ENCODE assay signal across 1 cellular context in the genomic region with DNA sequence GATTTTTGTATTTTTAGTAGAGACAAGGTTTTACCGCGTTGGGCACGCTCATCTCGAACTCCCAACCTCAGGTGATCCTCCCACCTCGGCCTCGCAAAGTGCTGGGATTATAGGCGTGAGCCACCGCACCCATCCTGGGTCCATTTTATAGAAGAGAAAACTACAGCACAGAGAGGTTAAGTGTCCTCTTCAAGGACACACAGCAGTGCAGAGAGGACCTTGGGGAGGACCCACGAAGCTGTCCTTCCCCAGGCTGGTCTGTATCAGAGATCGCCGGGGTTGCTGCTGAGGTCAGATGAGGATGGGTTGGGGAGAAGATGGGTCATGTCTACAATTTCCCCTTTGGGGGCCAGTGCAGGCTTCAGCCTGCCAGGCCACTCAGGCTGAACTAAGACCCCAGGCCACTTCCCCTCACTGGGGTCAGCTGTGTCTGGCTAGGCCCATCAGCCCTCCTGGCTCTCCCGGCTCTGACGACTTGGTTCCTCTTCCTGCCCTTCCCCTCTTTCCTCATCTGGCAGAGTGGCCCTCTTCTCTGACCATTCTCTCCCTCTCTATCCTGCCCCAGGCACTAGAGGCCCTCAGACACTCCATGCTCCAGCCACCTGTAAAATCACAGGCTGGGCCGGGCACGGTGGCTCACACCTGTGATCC.
TF ChIP-seq lines count a peak whose summit lies in the region.

No MANE protein-coding gene starts in this region.

TF ChIP-seq in IMR-90, 13 proteins besides CTCF, POLR2A, EP300 and RAD21 (continued from another document):
- TF ChIP-seq, protein P1, sequence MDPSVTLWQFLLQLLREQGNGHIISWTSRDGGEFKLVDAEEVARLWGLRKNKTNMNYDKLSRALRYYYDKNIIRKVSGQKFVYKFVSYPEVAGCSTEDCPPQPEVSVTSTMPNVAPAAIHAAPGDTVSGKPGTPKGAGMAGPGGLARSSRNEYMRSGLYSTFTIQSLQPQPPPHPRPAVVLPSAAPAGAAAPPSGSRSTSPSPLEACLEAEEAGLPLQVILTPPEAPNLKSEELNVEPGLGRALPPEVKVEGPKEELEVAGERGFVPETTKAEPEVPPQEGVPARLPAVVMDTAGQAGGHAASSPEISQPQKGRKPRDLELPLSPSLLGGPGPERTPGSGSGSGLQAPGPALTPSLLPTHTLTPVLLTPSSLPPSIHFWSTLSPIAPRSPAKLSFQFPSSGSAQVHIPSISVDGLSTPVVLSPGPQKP (IDR thresholded peaks at IDR 0.05; ENCODE audit: borderline replicate concordance, low read depth, low read length), result no peak
- TF ChIP-seq MAFK (IDR thresholded peaks at IDR 0.05; ENCODE audit: low read depth, low read length), result no peak
- TF ChIP-seq NFE2L2 (IDR thresholded peaks at IDR 0.05; ENCODE audit: low read depth, low read length), result no peak
- no peak for TF ChIP-seq BHLHE40 (IDR thresholded peaks at IDR 0.05; ENCODE audit: low read depth, low read length)
- TF ChIP-seq RFX5 (IDR thresholded peaks at IDR 0.05; ENCODE audit: low read depth, low read length), result no peak
- TF ChIP-seq RCOR1 (IDR thresholded peaks at IDR 0.05; ENCODE audit: insufficient replicate concordance, low read length), result no peak
- TF ChIP-seq CHD1 (IDR thresholded peaks at IDR 0.05; ENCODE audit: low read depth, low read length), result no peak
- no peak for TF ChIP-seq USF2 (IDR thresholded peaks at IDR 0.05; ENCODE audit: low read depth, low read length)
- no peak for TF ChIP-seq SMC3 (IDR thresholded peaks at IDR 0.05; ENCODE audit: low read depth, low read length)
- TF ChIP-seq CEBPB (IDR thresholded peaks at IDR 0.05; ENCODE audit: low read depth, low read length), result no peak
- TF ChIP-seq MXI1 (IDR thresholded peaks at IDR 0.05; ENCODE audit: borderline replicate concordance, low read depth, low read length), result no peak
- TF ChIP-seq MAZ (IDR thresholded peaks at IDR 0.05; ENCODE audit: borderline replicate concordance, low read depth, low read length), result no peak
